ENCODE assay signal across 27 cellular contexts in genomic region chr6:9933674-9934073, GRCh38.
DNase-seq lines count a peak whose midpoint lies in the region; ATAC-seq and TF ChIP-seq lines count a peak whose summit lies in the region.
"Had no signal": no experiment of that assay in that cellular context is flagged by ENCODE, and none has a peak within 500 bp of the region (broad histone marks: within the 10 kb centered on the region; RNA-seq: fewer than 3 reads in every experiment).

No MANE protein-coding gene starts in this region.

- CTCF ChIA-PET in mammary epithelial cell (lab: Charles Lee; ENCODE audit: low non-redundant PET) = no interaction called here

- no peak overlapping the region for H3K4me3 ChIP-seq in mammary epithelial cell (replicated peaks in 1 of 3; ENCODE audit: insufficient read depth in 1 of 3, low read depth in 2 of 3, low read length in 3 of 3)
- no peak overlapping the region for H3K4me3 ChIP-seq in ascending aorta
- H3K4me3 ChIP-seq: cardiac muscle cell, K562, MG63 had no signal

- intact Hi-C loops in mammary epithelial cell (cut with micrococcal nuclease) (no loop called here), ascending aorta (cut with DNase I) (no loop called here)

- no peak for ATAC-seq in HG02885 (IDR thresholded peaks at IDR 0.05; ENCODE audit: poor library complexity, unreplicated experiment)
- ATAC-seq: activated CD4-positive, alpha-beta T cell treated with anti-CD3 and anti-CD28 coated beads for 36 hours; activated CD8-positive, alpha-beta T cell treated with anti-CD3 and anti-CD28 coated beads, Interleukin-2, amount 10 ng/mL, durations not matched to agents 7 days and 5 days; activated T-helper 17 cell treated with anti-CD3 and anti-CD28 coated beads, Interleukin-2, amount 50 U/mL, for 72 hours; K562; Panc1; right cardiac atrium; stimulated activated naive CD8-positive, alpha-beta T cell treated with anti-CD3 and anti-CD28 coated beads, Interleukin-15, Interleukin-2, amounts not matched to agents 100 U/mL and 50 U/mL, for 24 hours had no signal

- DNase-seq in ELR (ENCODE audit: low read depth) = peak; percentile 49
- DNase-seq in NCI-H226 = peak; percentile 16
- DNase-seq in mammary epithelial cell = peak; percentile 48
- peak; percentile 13 for DNase-seq in pulmonary artery endothelial cell (ENCODE audit: low read depth, low spot score)
- DNase-seq in ascending aorta (ENCODE audit: low spot score in 2 of 2) = no peak
- no peak for DNase-seq in NCI-H1930 (lab: John Stamatoyannopoulos, UW)
- DNase-seq: ACHN; activated CD4-positive, alpha-beta T cell treated with anti-CD3 and anti-CD28 coated beads for 36 hours; activated CD8-positive, alpha-beta T cell treated with anti-CD3 and anti-CD28 coated beads, Interleukin-2, amount 10 ng/mL, durations not matched to agents 7 days and 5 days; activated naive CD4-positive, alpha-beta T cell treated with anti-CD3 and anti-CD28 coated beads, Interleukin-2, amount 10 ng/mL, durations not matched to agents 7 days and 5 days; effector CD4-positive, alpha-beta T cell; head of caudate nucleus; MG63; NCI-H1105 treated with DMSO at 0.1 percent for 48 hours; NCI-H2029 treated with DMSO at 0.1 percent for 48 hours; NCI-H2227 treated with DMSO at 0.1 percent for 48 hours; right cardiac atrium; SIG-M5; stimulated activated CD4-positive, alpha-beta T cell treated with anti-CD3 and anti-CD28 coated beads, Interleukin-1b, Interleukin-23, amount 100 ng/mL, for 48 hours; stimulated activated naive CD8-positive, alpha-beta T cell treated with anti-CD3 and anti-CD28 coated beads, Interleukin-15, Interleukin-2, amounts not matched to agents 100 U/mL and 50 U/mL, for 24 hours had no signal

- H3K36me3 ChIP-seq in mammary epithelial cell (ENCODE audit: insufficient read depth, low read length) (no peaks in the 10 kb centered on the region), ascending aorta (no peaks in the 10 kb centered on the region)
- H3K36me3 ChIP-seq: cardiac muscle cell, MG63 had no signal

- H4K20me1 ChIP-seq in mammary epithelial cell (ENCODE audit: insufficient read depth, low read length) = no peaks in the 10 kb centered on the region

- WGBS in mammary epithelial cell (ENCODE audit: low coverage, missing lambda C conversion rate) = 50% methylated on average over 2 of the region's 2 CpGs

- no peak overlapping the region for H2AFZ ChIP-seq in mammary epithelial cell (ENCODE audit: low read depth, low read length)
- H2AFZ ChIP-seq: parathyroid adenoma had no signal

- TF ChIP-seq CTCF in mammary epithelial cell (conservative IDR thresholded peaks at IDR 0.05 in 1 of 2, IDR thresholded peaks at IDR 0.05 in 1 of 2; ENCODE audit: extremely low read depth in 1 of 2, insufficient read depth in 1 of 2, low read depth in 1 of 2, low read length in 2 of 2) = no peak
- no peak for TF ChIP-seq CTCF in ascending aorta (IDR thresholded peaks at IDR 0.05)

- H3K9ac ChIP-seq in mammary epithelial cell (ENCODE audit: insufficient read depth, low read length) = no peak overlapping the region
- H3K9ac ChIP-seq: parathyroid adenoma had no signal

- H3K4me2 ChIP-seq in mammary epithelial cell (ENCODE audit: insufficient read depth, low read depth, low read length) = no peak overlapping the region

- H3K9me3 ChIP-seq in mammary epithelial cell (replicated peaks; ENCODE audit: insufficient read depth, low read length) (no peaks in the 10 kb centered on the region), ascending aorta (no peaks in the 10 kb centered on the region)
- H3K9me3 ChIP-seq: MG63 had no signal

- no peak overlapping the region for H3K27ac ChIP-seq in mammary epithelial cell (ENCODE audit: insufficient read depth, low read depth, low read length)
- H3K27ac ChIP-seq in ascending aorta = no peak overlapping the region
- H3K27ac ChIP-seq: cardiac muscle cell, epithelial cell of prostate, parathyroid adenoma had no signal

- BruUV-seq in mammary epithelial cell (replicated peaks; lab: Mats Ljungman, UMichigan) = no TSS peak

- no peaks in the 10 kb centered on the region for H3K27me3 ChIP-seq in mammary epithelial cell (ENCODE audit: insufficient read depth, low read length)
- no peaks in the 10 kb centered on the region for H3K27me3 ChIP-seq in ascending aorta
- H3K27me3 ChIP-seq: cardiac muscle cell, MG63 had no signal

- H3K79me2 ChIP-seq in mammary epithelial cell (ENCODE audit: insufficient read depth, low read length) = no peaks in the 10 kb centered on the region
- H3K79me2 ChIP-seq: parathyroid adenoma had no signal

- in situ Hi-C loops in mammary epithelial cell (cut with MboI; ENCODE audit: low sequenced_read_pairs in 2 of 2) = no loop called here

- dilution Hi-C loops in mammary epithelial cell (cut with HindIII; ENCODE audit: low sequenced_read_pairs) = no loop called here

- H3K4me1 ChIP-seq in mammary epithelial cell (ENCODE audit: insufficient read depth, low read length) (peaks cover 3% of the 10 kb centered on the region), ascending aorta (no peaks in the 10 kb centered on the region)
- H3K4me1 ChIP-seq: parathyroid adenoma had no signal

Comparison
In these comparisons a context has a peak if more than half of its experiments do, and no peak if none do; other contexts are left out.
1. DNase-seq: peak in ELR (single experiment), NCI-H226 (single experiment), mammary epithelial cell (single experiment) and pulmonary artery endothelial cell (single experiment); none in ascending aorta (0 of 2) and NCI-H1930 (0 of 2).